ENCODE assay signal across 14 cellular contexts in genomic region chr6:11235062-11235461, GRCh38. TPM values are rescaled to one million over a fixed set of nuclear protein-coding genes. Genes with fewer than 3 reads are reported as not detected.
DNase-seq lines count a peak whose midpoint lies in the region; ATAC-seq lines count a peak whose summit lies in the region.
"Had no signal": no experiment of that assay in that cellular context is flagged by ENCODE, and none has a peak within 500 bp of the region (broad histone marks: within the 10 kb centered on the region; RNA-seq: fewer than 3 reads in every experiment).

No MANE protein-coding gene starts in this region.

- H3K9me3 ChIP-seq in CD4-positive, alpha-beta memory T cell (ENCODE audit: control insufficient read depth in 1 of 2, low read length in 2 of 2), result no peaks in the 10 kb centered on the region
- H3K9me3 ChIP-seq in T-helper 17 cell (ENCODE audit: control insufficient read depth, low read length, poor library complexity, severe bottlenecking), result no peaks in the 10 kb centered on the region

- no peaks in the 10 kb centered on the region for H3K27me3 Mint-ChIP-seq in CD4-positive, alpha-beta memory T cell
- H3K27me3 Mint-ChIP-seq in T-helper 17 cell (no peaks in the 10 kb centered on the region), immature natural killer cell (ENCODE audit: low read depth in 3 of 3) (peaks cover 2 to 9% (median 7%) of the 10 kb centered on the region in 3 donors)
- no peaks in the 10 kb centered on the region for H3K27me3 Mint-ChIP-seq in natural killer cell treated with Interleukin-12 subunit alpha and Interleukin-12 subunit beta and Interleukin-15 and Interleukin-18, amount 100 ng/mL, for 72 hours
- H3K27me3 Mint-ChIP-seq: IgD-negative memory B cell had no signal

- DNase-seq in CD4-positive, alpha-beta memory T cell, result no peak
- DNase-seq in T-helper 17 cell (no peak), immature natural killer cell (no peak), SW480 (ENCODE audit: low spot score) (no peak), NCI-H446 (lab: John Stamatoyannopoulos, UW) (no peak)
- no peak for DNase-seq in natural killer cell treated with Interleukin-12 subunit alpha and Interleukin-12 subunit beta and Interleukin-15 and Interleukin-18, amount 100 ng/mL, for 72 hours (ENCODE audit: low spot score)
- DNase-seq: Calu3, DMS 273 treated with DMSO at 0.1 percent for 48 hours, GM23248 had no signal

- H3K4me1 ChIP-seq in CD4-positive, alpha-beta memory T cell (ENCODE audit: insufficient read depth, low read length), result peaks cover 56% of the 10 kb centered on the region

- intact Hi-C loops in CD4-positive, alpha-beta memory T cell (cut with micrococcal nuclease), result no loop called here

- CTCF ChIA-PET in CD4-positive, alpha-beta memory T cell (lab: Charles Lee; ENCODE audit: partially characterized antibody), result interaction anchor here (1.5 to 1.9 kb wide), 3 partner anchors 11 to 261 kb away, joined by 3 to 6 read pairs (median 5); no protein-coding TSS in a partner anchor

- ATAC-seq in T-helper 17 cell (no peak), GM18868 (IDR thresholded peaks at IDR 0.05; ENCODE audit: unreplicated experiment) (no peak), HG03432 (IDR thresholded peaks at IDR 0.05; ENCODE audit: unreplicated experiment) (no peak)
- no peak for ATAC-seq in natural killer cell treated with Interleukin-12 subunit alpha and Interleukin-12 subunit beta and Interleukin-15 and Interleukin-18, amount 100 ng/mL, for 72 hours
- ATAC-seq: HCT116 had no signal

- no peak overlapping the region for H3K27ac ChIP-seq in CD4-positive, alpha-beta memory T cell (ENCODE audit: low read depth, low read length)
- H3K27ac ChIP-seq: GM23248 had no signal

- no peak overlapping the region for H3K4me3 Mint-ChIP-seq in CD4-positive, alpha-beta memory T cell
- H3K4me3 Mint-ChIP-seq in T-helper 17 cell (no peak overlapping the region), immature natural killer cell (no peak overlapping the region)
- H3K4me3 Mint-ChIP-seq in natural killer cell treated with Interleukin-12 subunit alpha and Interleukin-12 subunit beta and Interleukin-15 and Interleukin-18, amount 100 ng/mL, for 72 hours, result no peak overlapping the region
- H3K4me3 Mint-ChIP-seq: CD14-positive monocyte had no signal

- no peaks in the 10 kb centered on the region for H3K27me3 ChIP-seq in CD4-positive, alpha-beta memory T cell (ENCODE audit: insufficient read depth, low read length)

- H3K36me3 Mint-ChIP-seq in CD4-positive, alpha-beta memory T cell, result peaks cover 13% of the 10 kb centered on the region in 2 donors
- H3K36me3 Mint-ChIP-seq in T-helper 17 cell (ENCODE audit: low read depth), result no peaks in the 10 kb centered on the region
- H3K36me3 Mint-ChIP-seq in immature natural killer cell, result peaks cover 5 to 9% (median 8%) of the 10 kb centered on the region in 3 donors
- H3K36me3 Mint-ChIP-seq in natural killer cell treated with Interleukin-12 subunit alpha and Interleukin-12 subunit beta and Interleukin-15 and Interleukin-18, amount 100 ng/mL, for 72 hours, result peaks cover 6% of the 10 kb centered on the region

- peaks cover 50 to 71% (median 57%) of the 10 kb centered on the region in 4 donors for H3K4me1 Mint-ChIP-seq in CD4-positive, alpha-beta memory T cell
- H3K4me1 Mint-ChIP-seq in T-helper 17 cell (peaks cover 41% of the 10 kb centered on the region), immature natural killer cell (peaks cover 53 to 74% of the 10 kb centered on the region in 2 donors)
- H3K4me1 Mint-ChIP-seq in natural killer cell treated with Interleukin-12 subunit alpha and Interleukin-12 subunit beta and Interleukin-15 and Interleukin-18, amount 100 ng/mL, for 72 hours (ENCODE audit: low read depth in 2 of 2), result peaks cover 58 to 60% of the 10 kb centered on the region in 2 donors

- POLR2A ChIA-PET in CD4-positive, alpha-beta memory T cell (lab: Charles Lee; ENCODE audit: partially characterized antibody), result interaction anchor here (1.2 to 1.3 kb wide), 2 partner anchors 9 to 146 kb away, joined by 5 to 7 read pairs; no protein-coding TSS in a partner anchor

- no peak overlapping the region for H3K4me3 ChIP-seq in CD4-positive, alpha-beta memory T cell (ENCODE audit: low read length in 2 of 2)
- H3K4me3 ChIP-seq: GM23248 had no signal

- no peaks in the 10 kb centered on the region for H3K36me3 ChIP-seq in CD4-positive, alpha-beta memory T cell (ENCODE audit: insufficient read depth, low read length)

- peaks cover 0 to 2% (median 0%) of the 10 kb centered on the region in 8 donors for H3K9me3 Mint-ChIP-seq in CD4-positive, alpha-beta memory T cell
- no peaks in the 10 kb centered on the region for H3K9me3 Mint-ChIP-seq in immature natural killer cell
- no peaks in the 10 kb centered on the region for H3K9me3 Mint-ChIP-seq in natural killer cell treated with Interleukin-12 subunit alpha and Interleukin-12 subunit beta and Interleukin-15 and Interleukin-18, amount 100 ng/mL, for 72 hours
- H3K9me3 Mint-ChIP-seq: IgD-negative memory B cell had no signal

- peak overlapping the region in 4 of 7 donors; percentile 49 to 86 (median 80) for H3K27ac Mint-ChIP-seq in CD4-positive, alpha-beta memory T cell
- H3K27ac Mint-ChIP-seq in T-helper 17 cell (peak overlapping the region; percentile 99), immature natural killer cell (peak overlapping the region in 5 of 6 donors; percentile 35 to 86 (median 73))
- peak overlapping the region; percentile 82 to 83 for H3K27ac Mint-ChIP-seq in natural killer cell treated with Interleukin-12 subunit alpha and Interleukin-12 subunit beta and Interleukin-15 and Interleukin-18, amount 100 ng/mL, for 72 hours

RNA-seq across cellular contexts. Expression of gene NEDD9, which starts 2.6 kb away (rescaled TPM):
- total RNA-seq in CD4-positive, alpha-beta memory T cell, result 10 to 100 TPM; 42.7 to 47.4 TPM
- polyA plus RNA-seq in CD4-positive, alpha-beta memory T cell, result 10 to 100 TPM; 17.2 to 38.5 TPM
- total RNA-seq in T-helper 17 cell, result 10 to 100 TPM; 63.5 to 64.9 TPM
- 10 to 100 TPM; 26.2 to 73.6 (median 27.6) TPM for polyA plus RNA-seq in immature natural killer cell
- total RNA-seq in natural killer cell treated with Interleukin-12 subunit alpha and Interleukin-12 subunit beta and Interleukin-15 and Interleukin-18, amount 100 ng/mL, for 72 hours, result 10 to 100 TPM; 59.9 to 81.3 TPM
